In genomic region chr15:58473720-58474119, GRCh38 we compare ENCODE assay signal across 1 cellular context.
TF ChIP-seq lines count a peak whose summit lies in the region.

No MANE protein-coding gene starts in this region.

TF ChIP-seq in H1, 55 proteins besides CTCF, POLR2A, EP300 and RAD21:
- TF ChIP-seq SP2 (IDR thresholded peaks at IDR 0.05; ENCODE audit: low read length) (no peak), SAP30 (IDR thresholded peaks at IDR 0.05; ENCODE audit: insufficient read depth, insufficient replicate concordance, low read length) (no peak), HDAC6 (IDR thresholded peaks at IDR 0.05; ENCODE audit: low read depth, low read length) (no peak), TCF12 (IDR thresholded peaks at IDR 0.05; ENCODE audit: low read depth, low read length) (no peak)
